Comparison of ENCODE assay signal across 8 cellular contexts in genomic region chr17:63775420-63775819, GRCh38. TPM values are rescaled to one million over a fixed set of nuclear protein-coding genes. Genes with fewer than 3 reads are reported as not detected.
DNase-seq lines count a peak whose midpoint lies in the region; ATAC-seq and TF ChIP-seq lines count a peak whose summit lies in the region.

No MANE protein-coding gene starts in this region.

- peak overlapping the region; percentile 61 for H3K4me2 ChIP-seq in MM.1S (ENCODE audit: low read depth, low read length)

- intact Hi-C loops in CD14-positive monocyte (cut with micrococcal nuclease), result loop anchor here (5.0 to 10.0 kb wide), 4 partner anchors 33 to 151 kb away; partner anchors contain the start of genes MAP3K3 (in 1 of the 2), SMARCD2 (in 1 of the 2) and STRADA (in 1 of the 2)

- H3K27ac Mint-ChIP-seq in CD14-positive monocyte, result peak overlapping the region; percentile 6 to 100 (median 99)
- peak overlapping the region; percentile 100 for H3K27ac Mint-ChIP-seq in nephron progenitor cell

- H3K27me3 Mint-ChIP-seq in CD14-positive monocyte (ENCODE audit: low read depth in 3 of 3) (peaks cover 0 to 1% (median 0%) of the 10 kb centered on the region in 3 donors), nephron progenitor cell (ENCODE audit: low read depth, poor library complexity) (peaks cover 3% of the 10 kb centered on the region)

- H3K9me2 ChIP-seq in MM.1S (replicated peaks; ENCODE audit: insufficient read depth, low read length), result no peaks in the 10 kb centered on the region

- no peak overlapping the region for H2AFZ ChIP-seq in MM.1S (ENCODE audit: low read length)

- ATAC-seq in GM19397 (IDR thresholded peaks at IDR 0.05; ENCODE audit: unreplicated experiment), result no peak

- no peak overlapping the region for H3K27ac ChIP-seq in MM.1S (ENCODE audit: low read length)
- no peak overlapping the region for H3K27ac ChIP-seq in ectodermal cell (ENCODE audit: insufficient read depth, low read depth, low read length, poor library complexity, severe bottlenecking)

- peak overlapping the region; percentile 87; the same call in 1 of the 2 replicates for H3K9ac ChIP-seq in MM.1S (ENCODE audit: low read length)

- no peaks in the 10 kb centered on the region for H3K9me3 ChIP-seq in MM.1S (replicated peaks; ENCODE audit: insufficient read depth, low read length)
- no peaks in the 10 kb centered on the region for H3K9me3 ChIP-seq in ectodermal cell (ENCODE audit: control insufficient read depth, low read length)

- H3K27me3 ChIP-seq in MM.1S (replicated peaks; ENCODE audit: insufficient read depth, low read length) (no peaks in the 10 kb centered on the region), ectodermal cell (ENCODE audit: control insufficient read depth, insufficient read depth, low read length, poor library complexity, severe bottlenecking) (no peaks in the 10 kb centered on the region)

- H3K4me1 ChIP-seq in MM.1S (ENCODE audit: low read length) (peaks cover 12% of the 10 kb centered on the region; the same call in 1 of the 2 replicates), ectodermal cell (ENCODE audit: control insufficient read depth, insufficient read depth, low read length) (peaks cover 4% of the 10 kb centered on the region)

- peaks cover 92% of the 10 kb centered on the region for H3K79me2 ChIP-seq in MM.1S (ENCODE audit: low read length)

- H4K20me1 ChIP-seq in MM.1S (ENCODE audit: insufficient read depth, low read length), result peaks cover 10% of the 10 kb centered on the region

- TF ChIP-seq CTCF in CD14-positive monocyte (IDR thresholded peaks at IDR 0.05) (no peak), MM.1S (IDR thresholded peaks at IDR 0.05; ENCODE audit: low read length) (no peak), nephron progenitor cell (IDR thresholded peaks at IDR 0.05) (no peak)

- H3K36me3 Mint-ChIP-seq in CD14-positive monocyte (peaks cover 15 to 37% of the 10 kb centered on the region in 2 donors), nephron progenitor cell (ENCODE audit: low read depth) (peaks cover 33% of the 10 kb centered on the region)

- no peak for DNase-seq in CD14-positive monocyte (ENCODE audit: low spot score)
- no peak for DNase-seq in MM.1S
- no peak for DNase-seq in nephron progenitor cell
- no peak for DNase-seq in RPMI8226
- no peak for DNase-seq in kidney tubule cell (ENCODE audit: low spot score)
- no peak for DNase-seq in T-helper 9 cell

- peak overlapping the region; percentile 92 to 96 for H3K4me3 Mint-ChIP-seq in CD14-positive monocyte
- peak overlapping the region; percentile 100 for H3K4me3 Mint-ChIP-seq in nephron progenitor cell

- peaks cover 3% of the 10 kb centered on the region; the same call in 1 of the 2 replicates for H3K36me3 ChIP-seq in MM.1S (replicated peaks; ENCODE audit: insufficient read depth, low read length)
- peaks cover 4% of the 10 kb centered on the region for H3K36me3 ChIP-seq in ectodermal cell (ENCODE audit: control insufficient read depth, insufficient read depth, low read length)

- H3K4me1 Mint-ChIP-seq in CD14-positive monocyte (peaks cover 61% of the 10 kb centered on the region), nephron progenitor cell (peaks cover 37% of the 10 kb centered on the region)

- H3K4me3 ChIP-seq in MM.1S (ENCODE audit: low read length), result peak overlapping the region; percentile 93
- peak overlapping the region; percentile 97 for H3K4me3 ChIP-seq in ectodermal cell (ENCODE audit: insufficient read depth, low read depth, low read length)

- no peaks in the 10 kb centered on the region for H3K9me3 Mint-ChIP-seq in CD14-positive monocyte
- no peaks in the 10 kb centered on the region for H3K9me3 Mint-ChIP-seq in nephron progenitor cell

- WGBS in ectodermal cell, 2 experiments, result 28 to 30% methylated on average over 8 of the region's 8 CpGs

- peaks cover 14% of the 10 kb centered on the region for H3F3A ChIP-seq in MM.1S (ENCODE audit: insufficient read depth, low read length)

RNA-seq across cellular contexts. Expression of gene DDX42, which starts 1.4 kb away (rescaled TPM):
- polyA plus RNA-seq in CD14-positive monocyte, result 1 to 10 TPM; 3.1 to 5.3 TPM
- 129 TPM for polyA plus RNA-seq in ectodermal cell (2013, experiment 1 of 4)
- polyA plus RNA-seq in ectodermal cell (2013, experiment 2 of 4), result 157 TPM
- 87.2 TPM for polyA plus RNA-seq in ectodermal cell (2013, experiment 3 of 4)
- polyA plus RNA-seq in ectodermal cell (2013, experiment 4 of 4), result 105 TPM

RNA-seq across cellular contexts. Expression of gene CCDC47, which starts 2.0 kb away (rescaled TPM):
- polyA plus RNA-seq in CD14-positive monocyte, result 10 to 100 TPM; 43.0 to 56.4 TPM
- 77.2 TPM for polyA plus RNA-seq in ectodermal cell (2013, experiment 1 of 4)
- 83.5 TPM for polyA plus RNA-seq in ectodermal cell (2013, experiment 2 of 4)
- polyA plus RNA-seq in ectodermal cell (2013, experiment 3 of 4), result 62.4 TPM
- polyA plus RNA-seq in ectodermal cell (2013, experiment 4 of 4), result 65.2 TPM

RNA-seq across cellular contexts. Expression of gene STRADA, which starts 33.8 kb away (rescaled TPM):
- 10 to 100 TPM; 12.5 to 19.8 TPM for polyA plus RNA-seq in CD14-positive monocyte
- polyA plus RNA-seq in ectodermal cell (2013, experiment 1 of 4), result 63.2 TPM
- 67.3 TPM for polyA plus RNA-seq in ectodermal cell (2013, experiment 2 of 4)
- polyA plus RNA-seq in ectodermal cell (2013, experiment 3 of 4), result 47.6 TPM
- 54.7 TPM for polyA plus RNA-seq in ectodermal cell (2013, experiment 4 of 4)

RNA-seq across cellular contexts. Expression of gene PSMC5, which starts 51.8 kb away (rescaled TPM):
- polyA plus RNA-seq in CD14-positive monocyte, result 10 to 100 TPM; 82.8 to 88.3 TPM
- polyA plus RNA-seq in ectodermal cell (2013, experiment 1 of 4), result 184 TPM
- polyA plus RNA-seq in ectodermal cell (2013, experiment 2 of 4), result 175 TPM
- 135 TPM for polyA plus RNA-seq in ectodermal cell (2013, experiment 3 of 4)
- polyA plus RNA-seq in ectodermal cell (2013, experiment 4 of 4), result 143 TPM

RNA-seq across cellular contexts. Expression of gene FTSJ3, which starts 52.0 kb away (rescaled TPM):
- 10 to 100 TPM in 1 of 2 donors, 1 to 10 TPM in 1; 9.2 to 15.0 TPM for polyA plus RNA-seq in CD14-positive monocyte
- polyA plus RNA-seq in ectodermal cell (2013, experiment 1 of 4), result 54.8 TPM
- polyA plus RNA-seq in ectodermal cell (2013, experiment 2 of 4), result 59.2 TPM
- polyA plus RNA-seq in ectodermal cell (2013, experiment 3 of 4), result 34.0 TPM
- polyA plus RNA-seq in ectodermal cell (2013, experiment 4 of 4), result 38.2 TPM
